ENCODE assay signal across 7 cellular contexts in genomic region chr1:213100565-213100964, GRCh38. TPM values are rescaled to one million over a fixed set of nuclear protein-coding genes. Genes with fewer than 3 reads are reported as not detected.
DNase-seq lines count a peak whose midpoint lies in the region; ATAC-seq, FAIRE-seq and TF ChIP-seq lines count a peak whose summit lies in the region.
"Not testable (repeated sequence)": the region's sequence is repeated elsewhere in the genome, so short reads cannot be mapped to it uniquely, and the experiment has no call there.

No MANE protein-coding gene starts in this region.

- in situ Hi-C loops in K562 (cut with MboI): not testable (repeated sequence)

- CTCF ChIA-PET in HEK293 (lab: Yijun Ruan, JAX); K562 (lab: Yijun Ruan, JAX; ENCODE audit: low intra/inter-chr PET ratio): not testable (repeated sequence)

- H4K20me1 ChIP-seq in KMS-11 (ENCODE audit: insufficient read depth); MM.1S (ENCODE audit: insufficient read depth, low read length); K562 (replicated peaks; ENCODE audit: control insufficient read depth, insufficient read depth, low read length): not testable (repeated sequence)

- not testable (repeated sequence) for BruUV-seq in K562 (replicated peaks; lab: Mats Ljungman, UMichigan)

- not testable (repeated sequence) for H3K4me3 ChIP-seq in HEK293 (ENCODE audit: low read depth, low read length); KMS-11 (IDR thresholded peaks at IDR 0.05; ENCODE audit: insufficient read depth, low read depth, low read length); MM.1S (ENCODE audit: low read length); K562

- not testable (repeated sequence) for H3K36me3 ChIP-seq in HEK293 (ENCODE audit: control insufficient read depth in 2 of 2, insufficient read depth in 1 of 2, low read length in 2 of 2); KMS-11 (ENCODE audit: insufficient read depth); MM.1S (replicated peaks; ENCODE audit: insufficient read depth, low read length); K562 (ENCODE audit: control insufficient read depth, insufficient read depth, low read length)

- not testable (repeated sequence) for H3K9ac ChIP-seq in KMS-11; MM.1S (ENCODE audit: low read length); K562 (ENCODE audit: insufficient read depth in 1 of 2, low read depth in 2 of 2, low read length in 2 of 2)

- not testable (repeated sequence) for H2AFZ ChIP-seq in KMS-11 (ENCODE audit: low read depth); MM.1S (ENCODE audit: low read length); K562 (ENCODE audit: low read depth, low read length)

- not testable (repeated sequence) for H3K9me2 ChIP-seq in MM.1S (replicated peaks; ENCODE audit: insufficient read depth, low read length)

- TF ChIP-seq POLR2A in K562 (conservative IDR thresholded peaks at IDR 0.05): not testable (repeated sequence)

- not testable (repeated sequence) for TF ChIP-seq CTCF in 22Rv1 (IDR thresholded peaks at IDR 0.05); HEK293 (tag by site-specific recombination; IDR thresholded peaks at IDR 0.05); KMS-11 (conservative IDR thresholded peaks at IDR 0.05; ENCODE audit: low read depth, low read length); MM.1S (IDR thresholded peaks at IDR 0.05; ENCODE audit: low read length); VCaP (conservative IDR thresholded peaks at IDR 0.05); K562 (IDR thresholded peaks at IDR 0.05 in 2 of 3, conservative IDR thresholded peaks at IDR 0.05 in 1 of 3; ENCODE audit: insufficient read depth in 2 of 3, low read depth in 1 of 3, low read length in 3 of 3)

- not testable (repeated sequence) for FAIRE-seq in K562 (lab: Jason Lieb, UNC)

- H3K79me2 ChIP-seq in KMS-11 (ENCODE audit: insufficient read depth, low read depth); MM.1S (ENCODE audit: low read length); K562 (ENCODE audit: control insufficient read depth, insufficient read depth, low read length): not testable (repeated sequence)

- ATAC-seq in SK-N-SH treated with all-trans-retinoic acid at 6 μM for 48 hours, K562: not testable (repeated sequence)

- WGBS in K562 (ENCODE audit: insufficient coverage, low coverage, missing lambda C conversion rate): 83% methylated on average over 4 of the region's 4 CpGs

- H3K4me2 ChIP-seq in KMS-11 (peak overlapping the region; percentile 7; the same call in 1 of the 2 replicates), MM.1S (ENCODE audit: low read depth, low read length) (peak overlapping the region; percentile 17; the same call in 1 of the 2 replicates)
- not testable (repeated sequence) for H3K4me2 ChIP-seq in K562 (ENCODE audit: insufficient read depth, low read length)

- peak overlapping the region; percentile 28 for H3K27ac ChIP-seq in 22Rv1
- H3K27ac ChIP-seq in HEK293 (ENCODE audit: extremely low read depth, low read depth, low read length); KMS-11; MM.1S (ENCODE audit: low read length); K562 (ENCODE audit: extremely low read depth, low read depth, low read length): not testable (repeated sequence)
- H3K27ac ChIP-seq in VCaP: peak overlapping the region; percentile 52

- not testable (repeated sequence) for DNase-seq in MM.1S; K562 (ENCODE audit: extremely low read depth in 1 of 4, low spot score in 3 of 4)

- not testable (repeated sequence) for H3K4me1 ChIP-seq in HEK293 (ENCODE audit: control insufficient read depth, insufficient read depth, low read length); KMS-11 (ENCODE audit: low read depth, poor library complexity, severe bottlenecking); K562 (replicated peaks in 1 of 2; ENCODE audit: control insufficient read depth in 2 of 2, insufficient read depth in 2 of 2, low read length in 2 of 2)
- peaks cover 14% of the 10 kb centered on the region for H3K4me1 ChIP-seq in MM.1S (ENCODE audit: low read length)

- not testable (repeated sequence) for TF ChIP-seq EP300 in K562 (IDR thresholded peaks at IDR 0.05; ENCODE audit: low read length)

- not testable (repeated sequence) for H3F3A ChIP-seq in MM.1S (ENCODE audit: insufficient read depth, low read length)

- not testable (repeated sequence) for H3K9me3 ChIP-seq in HEK293 (ENCODE audit: control insufficient read depth, insufficient read depth, low read depth, low read length); MM.1S (replicated peaks; ENCODE audit: insufficient read depth, low read length); K562 (replicated peaks; ENCODE audit: control insufficient read depth, insufficient read depth, low read depth, low read length)

- POLR2A ChIA-PET in HEK293 (lab: Yijun Ruan, JAX); K562 (lab: Yijun Ruan, JAX): not testable (repeated sequence)

- not testable (repeated sequence) for H3K27me3 ChIP-seq in KMS-11 (ENCODE audit: insufficient read depth, low read depth); MM.1S (replicated peaks; ENCODE audit: insufficient read depth, low read length); K562 (ENCODE audit: control insufficient read depth in 2 of 2, insufficient read depth in 2 of 2, low read length in 2 of 2)

- TF ChIP-seq RAD21 in K562 (CRISPR knock-in tag; conservative IDR thresholded peaks at IDR 0.05 in 1 of 2, IDR thresholded peaks at IDR 0.05 in 1 of 2): not testable (repeated sequence)

- intact Hi-C loops in K562 (cut with micrococcal nuclease): not testable (repeated sequence)

- not testable (repeated sequence) for H3K9me1 ChIP-seq in K562 (ENCODE audit: control insufficient read depth, insufficient read depth, low read length)

TF ChIP-seq in HEK293, 187 proteins besides CTCF, POLR2A, EP300 and RAD21:
- peak; percentile 66 for TF ChIP-seq ZNF146 (tag by site-specific recombination; IDR thresholded peaks at IDR 0.05)

TF ChIP-seq in SK-N-SH treated with all-trans-retinoic acid at 6 μM for 48 hours, 23 proteins besides CTCF, POLR2A, EP300 and RAD21:
- peak; percentile 23; the same call in 1 of the 2 replicates for TF ChIP-seq ZNF8 (CRISPR knock-in tag; IDR thresholded peaks at IDR 0.05)

TF ChIP-seq in K562, 482 proteins besides CTCF, POLR2A, EP300 and RAD21:
- TF ChIP-seq ZNF146 (CRISPR knock-in tag; IDR thresholded peaks at IDR 0.05; ENCODE audit: unreplicated experiment): peak; percentile 75

RNA-seq across cellular contexts. Expression of gene RPS6KC1, which starts 49.5 kb away (rescaled TPM):
- 50.3 and 199 TPM in 2 replicates for total RNA-seq in K562 (2011; cell fraction: chromatin; rRNA removed; ENCODE audit: low replicate concordance)
- total RNA-seq in K562 (2011; cell fraction: nucleolus; rRNA removed): 24.5 and 42.1 TPM in 2 replicates
- 77.2 and 100 TPM in 2 replicates for total RNA-seq in K562 (2011; cell fraction: nucleoplasm; rRNA removed)
- 22.0 and 23.6 TPM in 2 replicates for total RNA-seq in K562 (2014; rRNA removed)
- total RNA-seq in K562 (2014; rRNA removed; fragmentation: Illumina TruSeq; extraction: Trizol): 33.2 and 36.7 TPM in 2 replicates
- 30.5 and 34.6 TPM in 2 replicates for total RNA-seq in K562 (2015; rRNA removed; fragmentation: Illumina TruSeq; extraction: Trizol)
- 20.0 and 22.0 TPM in 2 replicates for total RNA-seq in K562 (2021)
- 22.1 and 32.8 TPM in 2 replicates for polyA plus RNA-seq in K562 (2011; rRNA removed)
- polyA plus RNA-seq in K562 (2011; cell fraction: cytosol; rRNA removed): 4.9 and 9.6 TPM in 2 replicates
- polyA plus RNA-seq in K562 (2011; cell fraction: nucleus; rRNA removed): 31.7 and 48.5 TPM in 2 replicates
- 14.2 and 18.0 TPM in 2 replicates for polyA plus RNA-seq in K562 (2012)
- polyA plus RNA-seq in K562 (2014; fragmentation: Illumina TruSeq; extraction: Trizol): 17.0 and 20.9 TPM in 2 replicates
- 1 to 10 TPM; 4.3 to 7.6 TPM for polyA plus RNA-seq in K562 (2014; fragmentation: Nextera tagmentation; extraction: Ambion mirVana)
- 15.5 and 16.4 TPM in 2 replicates for polyA plus RNA-seq in K562 (2014; rRNA removed)
- polyA minus RNA-seq in K562 (2011; rRNA and poly(A)+ RNA removed): 66.6 and 66.8 TPM in 2 replicates
- polyA minus RNA-seq in K562 (2011; cell fraction: cytosol; rRNA and poly(A)+ RNA removed): 15.3 and 18.1 TPM in 2 replicates
- polyA minus RNA-seq in K562 (2011; cell fraction: nucleus; rRNA and poly(A)+ RNA removed): 61.1 and 83.0 TPM in 2 replicates
